ENCODE assay signal across 6 cellular contexts in genomic region chr19:43984687-43985000, GRCh38. TPM values are rescaled to one million over a fixed set of nuclear protein-coding genes. Genes with fewer than 3 reads are reported as not detected.
DNase-seq lines count a peak whose midpoint lies in the region; ATAC-seq and TF ChIP-seq lines count a peak whose summit lies in the region.

No MANE protein-coding gene starts in this region.

- H3K9me3 ChIP-seq in CD4-positive, CD25-positive, alpha-beta regulatory T cell (ENCODE audit: control insufficient read depth in 2 of 2, low read length in 2 of 2): peaks cover 10 to 15% of the 10 kb centered on the region in 2 experiments
- H3K9me3 ChIP-seq in stomach: peaks cover 0 to 38% (median 25%) of the 10 kb centered on the region in 4 donors

- TF ChIP-seq POLR2A in NB4 (IDR thresholded peaks at IDR 0.05; ENCODE audit: extremely low read depth, insufficient read length) (no peak), stomach (IDR thresholded peaks at IDR 0.05) (no peak)

- H3K36me3 Mint-ChIP-seq in CD4-positive, CD25-positive, alpha-beta regulatory T cell: peaks cover 23% of the 10 kb centered on the region

- DNase-seq in CD4-positive, CD25-positive, alpha-beta regulatory T cell: peak in 1 of 3 donors; percentile 6
- no peak for DNase-seq in NB4 (ENCODE audit: low read depth)
- DNase-seq in foreskin keratinocyte: no peak
- DNase-seq in stomach: no peak
- no peak for DNase-seq in SW 1271 (lab: John Stamatoyannopoulos, UW)

- TF ChIP-seq EP300 in stomach (IDR thresholded peaks at IDR 0.05): no peak

- H3K4me1 Mint-ChIP-seq in CD4-positive, CD25-positive, alpha-beta regulatory T cell: peaks cover 5 to 25% (median 11%) of the 10 kb centered on the region in 4 donors

- H3K9me3 Mint-ChIP-seq in CD4-positive, CD25-positive, alpha-beta regulatory T cell: peaks cover 0 to 6% (median 3%) of the 10 kb centered on the region in 7 donors

- H3K4me1 ChIP-seq in CD4-positive, CD25-positive, alpha-beta regulatory T cell (ENCODE audit: control insufficient read depth, insufficient read depth, low read length, poor library complexity, severe bottlenecking): peaks cover 16% of the 10 kb centered on the region
- H3K4me1 ChIP-seq in foreskin keratinocyte: no peaks in the 10 kb centered on the region
- peaks cover 6 to 22% (median 16%) of the 10 kb centered on the region in 4 donors for H3K4me1 ChIP-seq in stomach

- peak overlapping the region; percentile 96 to 98 (median 97) for H3K4me3 Mint-ChIP-seq in CD4-positive, CD25-positive, alpha-beta regulatory T cell

- no peak for ATAC-seq in CD4-positive, CD25-positive, alpha-beta regulatory T cell (ENCODE audit: low read depth in 2 of 2)
- ATAC-seq in foreskin keratinocyte: peak; percentile 30
- no peak for ATAC-seq in HG03025 (IDR thresholded peaks at IDR 0.05; ENCODE audit: low FRiP score, unreplicated experiment)

- WGBS in stomach, 5 donors: 2 to 4% (median 3%) methylated on average over 14 of the region's 14 CpGs

- H3K27ac Mint-ChIP-seq in CD4-positive, CD25-positive, alpha-beta regulatory T cell: peak overlapping the region in 2 of 3 donors; percentile 91 to 98

- peak overlapping the region; percentile 89 for H3K4me3 ChIP-seq in CD4-positive, CD25-positive, alpha-beta regulatory T cell (ENCODE audit: low read depth, low read length)
- peak overlapping the region; percentile 80 for H3K4me3 ChIP-seq in NB4 (ENCODE audit: low read depth, low read length)
- peak overlapping the region; percentile 67 to 92 (median 76) for H3K4me3 ChIP-seq in stomach

- intact Hi-C loops in stomach (cut with DNase I; ENCODE audit: low total_unique reads): no loop called here

- peaks cover 16% of the 10 kb centered on the region for H3K36me3 ChIP-seq in CD4-positive, CD25-positive, alpha-beta regulatory T cell (ENCODE audit: control insufficient read depth, insufficient read depth, low read length)
- H3K36me3 ChIP-seq in stomach: peaks cover 11 to 19% (median 16%) of the 10 kb centered on the region in 4 donors

- TF ChIP-seq CTCF in NB4 (IDR thresholded peaks at IDR 0.05; ENCODE audit: low read depth, low read length) (no peak), foreskin keratinocyte (conservative IDR thresholded peaks at IDR 0.05) (no peak), stomach (IDR thresholded peaks at IDR 0.05) (no peak)

- H3K27ac ChIP-seq in CD4-positive, CD25-positive, alpha-beta regulatory T cell (ENCODE audit: insufficient read depth, low read length, poor library complexity, severe bottlenecking): no peak overlapping the region
- no peak overlapping the region for H3K27ac ChIP-seq in foreskin keratinocyte
- peak overlapping the region in 4 of 5 donors; percentile 70 to 87 (median 80) for H3K27ac ChIP-seq in stomach

- no peaks in the 10 kb centered on the region for H3K27me3 ChIP-seq in CD4-positive, CD25-positive, alpha-beta regulatory T cell (ENCODE audit: control insufficient read depth, insufficient read depth, low read length)
- H3K27me3 ChIP-seq in foreskin keratinocyte (no peaks in the 10 kb centered on the region), stomach (no peaks in the 10 kb centered on the region)

- H3K27me3 Mint-ChIP-seq in CD4-positive, CD25-positive, alpha-beta regulatory T cell: no peaks in the 10 kb centered on the region

RNA-seq across cellular contexts. Expression of gene ZNF155, which starts 0.7 kb away (rescaled TPM):
- 3.9 TPM for total RNA-seq in CD4-positive, CD25-positive, alpha-beta regulatory T cell
- 1 to 10 TPM; 3.4 to 4.8 (median 4.0) TPM for polyA plus RNA-seq in CD4-positive, CD25-positive, alpha-beta regulatory T cell
- total RNA-seq in foreskin keratinocyte (5.1 and 6.5 TPM in 2 replicates), stomach (1 to 10 TPM in 4 of 5 donors, not detected in 1; 4.2 to 9.4 (median 5.1) TPM)
- polyA plus RNA-seq in foreskin keratinocyte (2.6 and 3.1 TPM in 2 replicates), stomach (1 to 10 TPM; 3.7 to 4.7 (median 3.8) TPM)

RNA-seq across cellular contexts. Expression of gene ZNF230, which starts 18.1 kb away (rescaled TPM):
- 3.1 TPM for total RNA-seq in CD4-positive, CD25-positive, alpha-beta regulatory T cell
- 1 to 10 TPM; 2.6 to 5.1 (median 4.2) TPM for polyA plus RNA-seq in CD4-positive, CD25-positive, alpha-beta regulatory T cell
- total RNA-seq in foreskin keratinocyte: 2.3 TPM in 2 replicates
- polyA plus RNA-seq in foreskin keratinocyte: 0.81 and 0.99 TPM in 2 replicates
- total RNA-seq in stomach: 10 to 100 TPM in 1 of 5 donors, 1 to 10 TPM in 3, not detected in 1; 1.3 to 16.1 (median 6.3) TPM
- 1 to 10 TPM; 1.1 to 2.1 (median 1.1) TPM for polyA plus RNA-seq in stomach

RNA-seq across cellular contexts. Expression of gene ZNF221, which starts 33.6 kb away (rescaled TPM):
- 0.67 TPM for total RNA-seq in CD4-positive, CD25-positive, alpha-beta regulatory T cell
- under 1 TPM in 3 of 4 donors, not detected in 1; 0.56 to 0.96 (median 0.90) TPM for polyA plus RNA-seq in CD4-positive, CD25-positive, alpha-beta regulatory T cell
- total RNA-seq in foreskin keratinocyte (3.7 TPM in 2 replicates), stomach (10 to 100 TPM in 1 of 5 donors, 1 to 10 TPM in 3, not detected in 1; 1.4 to 12.1 (median 7.0) TPM)
- polyA plus RNA-seq in foreskin keratinocyte (0.22 and 0.47 TPM in 2 replicates), stomach (under 1 TPM; 0.31 to 0.76 (median 0.40) TPM)

RNA-seq across cellular contexts. Expression of gene ZNF222, which starts 40.5 kb away (rescaled TPM):
- 5.0 TPM for total RNA-seq in CD4-positive, CD25-positive, alpha-beta regulatory T cell
- 1 to 10 TPM; 1.9 to 4.9 (median 3.9) TPM for polyA plus RNA-seq in CD4-positive, CD25-positive, alpha-beta regulatory T cell
- 3.0 and 3.1 TPM in 2 replicates for total RNA-seq in foreskin keratinocyte
- polyA plus RNA-seq in foreskin keratinocyte: 1.5 and 1.9 TPM in 2 replicates
- 1 to 10 TPM in 2 of 5 donors, not detected in 3; 2.2 to 6.1 TPM for total RNA-seq in stomach
- polyA plus RNA-seq in stomach: 1 to 10 TPM; 1.1 to 2.8 (median 1.7) TPM

RNA-seq across cellular contexts. Expression of gene ZNF45, which starts 49.6 kb away (rescaled TPM):
- total RNA-seq in CD4-positive, CD25-positive, alpha-beta regulatory T cell: 14.8 TPM
- polyA plus RNA-seq in CD4-positive, CD25-positive, alpha-beta regulatory T cell: 10 to 100 TPM; 13.0 to 17.5 (median 15.2) TPM
- total RNA-seq in foreskin keratinocyte (12.3 and 12.4 TPM in 2 replicates), stomach (10 to 100 TPM in 1 of 5 donors, 1 to 10 TPM in 3, under 1 TPM in 1; 0.89 to 17.1 (median 8.1) TPM)
- polyA plus RNA-seq in foreskin keratinocyte (2.7 and 3.4 TPM in 2 replicates), stomach (1 to 10 TPM; 3.3 to 4.9 (median 3.7) TPM)

Comparison
In these comparisons a context has a peak if more than half of its experiments do, and no peak if none do; other contexts are left out.
1. H3K27ac ChIP-seq: peak in stomach (4 of 5); none in CD4-positive, CD25-positive, alpha-beta regulatory T cell (single experiment) and foreskin keratinocyte (single experiment).
2. Peak in every context shown above with its lines, with median percentiles within 50 percentile points of each other: H3K4me3 ChIP-seq.